ENCODE assay signal across 8 cellular contexts in the genomic region with DNA sequence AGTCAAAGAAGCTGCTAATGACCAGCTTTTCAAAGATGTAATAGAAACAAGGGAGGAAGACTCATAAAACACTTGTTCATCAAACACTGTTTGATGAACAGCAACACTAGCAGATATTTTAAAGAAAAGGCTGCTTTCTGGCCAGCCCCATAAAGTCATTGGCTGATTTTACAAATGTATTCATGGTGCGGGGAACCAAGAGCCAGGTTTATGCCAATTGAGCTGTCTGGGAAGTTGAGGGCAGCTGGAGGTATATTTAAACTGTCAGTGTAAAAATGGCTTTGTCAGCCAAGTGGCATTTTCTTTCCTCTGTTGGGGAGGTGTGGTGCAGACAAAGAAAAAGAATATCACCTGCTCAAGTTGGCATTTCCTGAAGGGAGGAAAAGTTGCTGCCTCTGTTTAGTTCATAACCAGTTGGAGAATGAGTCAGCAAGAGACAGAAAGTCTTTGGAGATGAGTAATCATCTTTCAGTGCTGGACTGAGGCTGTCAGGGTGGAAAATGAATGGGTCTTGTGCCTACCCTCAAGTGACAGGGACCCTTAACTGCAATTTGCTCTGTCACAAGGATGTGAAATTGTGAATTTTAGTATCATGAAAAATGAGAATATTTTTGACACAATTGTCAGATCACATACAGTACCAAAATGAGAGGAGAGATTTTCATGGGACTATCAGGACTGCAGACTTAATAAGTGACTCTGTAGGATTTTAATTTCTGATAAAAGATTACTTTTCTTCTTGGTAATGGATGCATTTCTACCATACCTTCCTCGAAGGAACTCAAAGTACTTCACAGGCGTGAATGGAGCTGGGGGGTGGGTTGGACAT.
DNase-seq lines count a peak whose midpoint lies in the region; ATAC-seq, FAIRE-seq and TF ChIP-seq lines count a peak whose summit lies in the region.

No MANE protein-coding gene starts in this region.

- H3K4me1 ChIP-seq in A549 (peaks cover 23% of the 10 kb centered on the region), mammary epithelial cell (ENCODE audit: insufficient read depth, low read length) (peaks cover 25% of the 10 kb centered on the region), tibial nerve (peaks cover 0 to 8% (median 0%) of the 10 kb centered on the region in 4 donors)

- 51% methylated on average over 3 of the region's 3 CpGs for WGBS in A549 (ENCODE audit: missing lambda C conversion rate)
- WGBS in mammary epithelial cell (ENCODE audit: low coverage, missing lambda C conversion rate) = 49% methylated on average over 3 of the region's 3 CpGs
- 84 to 87% methylated on average over 3 of the region's 3 CpGs for WGBS in tibial nerve, 2 donors

- no TSS peak for BruUV-seq in mammary epithelial cell (replicated peaks; lab: Mats Ljungman, UMichigan)

- TF ChIP-seq RAD21 in A549 (conservative IDR thresholded peaks at IDR 0.05 in 1 of 2, IDR thresholded peaks at IDR 0.05 in 1 of 2) (no peak; a peak in 1 of 5 replicates), Ishikawa (IDR thresholded peaks at IDR 0.05; ENCODE audit: low read depth) (0 out of 2 replicates have a peak, but pooled peaks have one; percentile 1)

- H4K20me1 ChIP-seq in mammary epithelial cell (ENCODE audit: insufficient read depth, low read length) = no peaks in the 10 kb centered on the region

- TF ChIP-seq POLR2A in A549 (IDR thresholded peaks at IDR 0.05; ENCODE audit: low read length) (no peak), tibial nerve (IDR thresholded peaks at IDR 0.05) (no peak)

- no peaks in the 10 kb centered on the region for H3K9me3 ChIP-seq in A549
- H3K9me3 ChIP-seq in mammary epithelial cell (replicated peaks; ENCODE audit: insufficient read depth, low read length) = no peaks in the 10 kb centered on the region
- no peaks in the 10 kb centered on the region for H3K9me3 ChIP-seq in tibial nerve

- FAIRE-seq in A549 (lab: Jason Lieb, UNC) = peak; percentile 98

- POLR2A ChIA-PET in A549 (lab: Yijun Ruan, JAX) = no interaction called here

- TF ChIP-seq CTCF in A549 (IDR thresholded peaks at IDR 0.05) (no peak), mammary epithelial cell (conservative IDR thresholded peaks at IDR 0.05 in 1 of 2, IDR thresholded peaks at IDR 0.05 in 1 of 2; ENCODE audit: extremely low read depth in 1 of 2, insufficient read depth in 1 of 2, low read depth in 1 of 2, low read length in 2 of 2) (no peak), tibial nerve (IDR thresholded peaks at IDR 0.05) (no peak)

- H3K79me2 ChIP-seq in mammary epithelial cell (ENCODE audit: insufficient read depth, low read length) = no peaks in the 10 kb centered on the region

- TF ChIP-seq EP300 in A549 (IDR thresholded peaks at IDR 0.05) = no peak
- TF ChIP-seq EP300 in Ishikawa (IDR thresholded peaks at IDR 0.05; ENCODE audit: borderline replicate concordance) = peak; percentile 75
- no peak for TF ChIP-seq EP300 in tibial nerve (IDR thresholded peaks at IDR 0.05)

- H3K9ac ChIP-seq in mammary epithelial cell (ENCODE audit: insufficient read depth, low read length) = no peak overlapping the region

- ATAC-seq in A549 (peak; percentile 92 to 96), GM19452 (IDR thresholded peaks at IDR 0.05; ENCODE audit: unreplicated experiment) (peak; percentile 86)
- peak; percentile 85 for ATAC-seq in stimulated activated naive CD8-positive, alpha-beta T cell treated with anti-CD3 and anti-CD28 coated beads, Interleukin-15, Interleukin-2, amounts not matched to agents 100 U/mL and 50 U/mL, for 24 hours

- H3K27ac ChIP-seq in A549 = peak overlapping the region; percentile 71 to 74
- peak overlapping the region; percentile 22 for H3K27ac ChIP-seq in mammary epithelial cell (ENCODE audit: insufficient read depth, low read depth, low read length)
- H3K27ac ChIP-seq in tibial nerve = no peak overlapping the region

- H3K4me3 ChIP-seq in A549 (no peak overlapping the region), mammary epithelial cell (replicated peaks in 1 of 3; ENCODE audit: insufficient read depth in 1 of 3, low read depth in 2 of 3, low read length in 3 of 3) (no peak overlapping the region), tibial nerve (no peak overlapping the region)

- dilution Hi-C loops in mammary epithelial cell (cut with HindIII; ENCODE audit: low sequenced_read_pairs) = no loop called here

- H2AFZ ChIP-seq in mammary epithelial cell (ENCODE audit: low read depth, low read length) = peak overlapping the region; percentile 12

- H3K36me3 ChIP-seq in mammary epithelial cell (ENCODE audit: insufficient read depth, low read length) (no peaks in the 10 kb centered on the region), tibial nerve (no peaks in the 10 kb centered on the region)

- DNase-seq in A549 (ENCODE audit: low read depth in 1 of 2, low spot score in 1 of 2) = peak; percentile 71 to 80
- DNase-seq in mammary epithelial cell = peak; percentile 88
- no peak for DNase-seq in stimulated activated naive CD8-positive, alpha-beta T cell treated with anti-CD3 and anti-CD28 coated beads, Interleukin-15, Interleukin-2, amounts not matched to agents 100 U/mL and 50 U/mL, for 24 hours
- no peak for DNase-seq in stimulated activated CD4-positive, alpha-beta T cell treated with anti-CD3 and anti-CD28 coated beads, Interleukin-4, amount 100 ng/mL, for 4 hours
- DNase-seq in tibial nerve (ENCODE audit: low spot score in 2 of 2) = no peak
- no peak for DNase-seq in NCI-H2196 treated with DMSO at 0.1 percent for 48 hours (lab: John Stamatoyannopoulos, UW; ENCODE audit: unreplicated experiment)

- H3K4me2 ChIP-seq in A549 (peak overlapping the region; percentile 68), mammary epithelial cell (ENCODE audit: insufficient read depth, low read depth, low read length) (peak overlapping the region; percentile 31)

- no peaks in the 10 kb centered on the region for H3K27me3 ChIP-seq in mammary epithelial cell (ENCODE audit: insufficient read depth, low read length)
- H3K27me3 ChIP-seq in tibial nerve = no peaks in the 10 kb centered on the region

- intact Hi-C loops in mammary epithelial cell (cut with micrococcal nuclease) = loop anchor here (5.0 kb wide), 1 partner anchor 80 kb away; no protein-coding TSS in a partner anchor

- in situ Hi-C loops in mammary epithelial cell (cut with MboI; ENCODE audit: low sequenced_read_pairs in 2 of 2) = no loop called here

- CTCF ChIA-PET in A549 (lab: Yijun Ruan, JAX) = interaction anchor here (0.6 to 3.2 kb wide), 4 partner anchors 16 to 674 kb away, joined by 3 to 16 read pairs (median 10); no protein-coding TSS in a partner anchor
- CTCF ChIA-PET in mammary epithelial cell (lab: Charles Lee; ENCODE audit: low non-redundant PET) = no interaction called here

TF ChIP-seq in A549, 52 proteins besides CTCF, POLR2A, EP300 and RAD21 (continues in another document):
- TF ChIP-seq NPAS2 (CRISPR knock-in tag; IDR thresholded peaks at IDR 0.05; ENCODE audit: borderline replicate concordance) (no peak), HOXB5 (CRISPR knock-in tag; IDR thresholded peaks at IDR 0.05) (no peak), PBX3 (IDR thresholded peaks at IDR 0.05) (no peak), ZNF302 (CRISPR knock-in tag; IDR thresholded peaks at IDR 0.05) (no peak), NFE2L2 (conservative IDR thresholded peaks at IDR 0.05; ENCODE audit: low read length) (peak; percentile 51; the same call in 1 of the 2 replicates), SMC3 (IDR thresholded peaks at IDR 0.05) (no peak)
- TF ChIP-seq, protein P1, sequence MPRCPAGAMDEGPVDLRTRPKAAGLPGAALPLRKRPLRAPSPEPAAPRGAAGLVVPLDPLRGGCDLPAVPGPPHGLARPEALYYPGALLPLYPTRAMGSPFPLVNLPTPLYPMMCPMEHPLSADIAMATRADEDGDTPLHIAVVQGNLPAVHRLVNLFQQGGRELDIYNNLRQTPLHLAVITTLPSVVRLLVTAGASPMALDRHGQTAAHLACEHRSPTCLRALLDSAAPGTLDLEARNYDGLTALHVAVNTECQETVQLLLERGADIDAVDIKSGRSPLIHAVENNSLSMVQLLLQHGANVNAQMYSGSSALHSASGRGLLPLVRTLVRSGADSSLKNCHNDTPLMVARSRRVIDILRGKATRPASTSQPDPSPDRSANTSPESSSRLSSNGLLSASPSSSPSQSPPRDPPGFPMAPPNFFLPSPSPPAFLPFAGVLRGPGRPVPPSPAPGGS (IDR thresholded peaks at IDR 0.05) = no peak

TF ChIP-seq in Ishikawa, 13 proteins besides CTCF, POLR2A, EP300 and RAD21 (continues in another document):
- TF ChIP-seq TCF12 (IDR thresholded peaks at IDR 0.05; ENCODE audit: low read depth) (peak; percentile 54; the same call in 1 of the 2 replicates), YY1 (IDR thresholded peaks at IDR 0.05; ENCODE audit: low read depth) (no peak), MAX (IDR thresholded peaks at IDR 0.05) (no peak), CEBPB (IDR thresholded peaks at IDR 0.05) (no peak), FOXM1 (IDR thresholded peaks at IDR 0.05; ENCODE audit: borderline replicate concordance, low read depth) (peak; percentile 66; the same call in 1 of the 2 replicates), TEAD4 (IDR thresholded peaks at IDR 0.05) (peak; percentile 69), ZBTB7A (IDR thresholded peaks at IDR 0.05; ENCODE audit: low read depth) (no peak), NFIC (IDR thresholded peaks at IDR 0.05) (peak; percentile 33; the same call in 1 of the 2 replicates), USF1 (IDR thresholded peaks at IDR 0.05) (0 out of 2 replicates have a peak, but pooled peaks have one; percentile 18)

Comparison
In these comparisons a context has a peak if more than half of its experiments do, and no peak if none do; other contexts are left out.
1. DNase-seq: peak in A549 (2 of 2) and mammary epithelial cell (single experiment); none in stimulated activated naive CD8-positive, alpha-beta T cell treated with anti-CD3 and anti-CD28 coated beads, Interleukin-15, Interleukin-2, amounts not matched to agents 100 U/mL and 50 U/mL, for 24 hours (single experiment), stimulated activated CD4-positive, alpha-beta T cell treated with anti-CD3 and anti-CD28 coated beads, Interleukin-4, amount 100 ng/mL, for 4 hours (0 of 2), tibial nerve (0 of 2) and NCI-H2196 treated with DMSO at 0.1 percent for 48 hours (single experiment).
2. H3K27ac ChIP-seq: peak in A549 (2 of 2) and mammary epithelial cell (single experiment); none in tibial nerve (0 of 4).
3. Peak in every context shown above with its lines, with median percentiles within 50 percentile points of each other: ATAC-seq.